In the genomic region with DNA sequence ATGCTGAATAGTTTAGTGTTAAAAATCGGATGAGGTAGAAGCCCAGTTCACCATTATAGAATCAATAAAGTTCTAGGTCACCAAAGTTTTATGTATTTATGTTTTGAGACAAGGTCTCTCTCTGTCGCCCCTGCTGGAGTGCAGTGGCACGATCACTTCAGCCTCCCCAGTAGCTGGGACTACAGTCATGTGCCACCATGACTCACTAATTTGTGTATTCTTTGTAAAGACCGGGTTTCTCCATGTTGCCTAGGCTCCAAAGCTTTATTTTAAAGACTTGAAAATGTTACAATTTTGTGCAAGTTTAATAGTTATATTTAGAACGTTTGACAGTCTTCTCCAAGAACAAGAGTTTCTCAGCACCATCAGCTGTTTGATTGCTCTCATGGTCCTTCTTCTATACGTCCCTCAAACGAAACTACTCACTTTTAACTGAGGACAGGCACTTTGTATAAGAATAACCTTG, we compare ENCODE assay signal across 8 cellular contexts. TPM values are rescaled to one million over a fixed set of nuclear protein-coding genes. Genes with fewer than 3 reads are reported as not detected.
A peak's percentile ranks its signal among the peaks of the same experiment; 100 is the strongest.
DNase-seq lines count a peak whose midpoint lies in the region; ATAC-seq lines count a peak whose summit lies in the region.

No MANE protein-coding gene starts in this region.

- no peak overlapping the region for H3K4me3 Mint-ChIP-seq in activated T-cell treated with anti-CD3 and anti-CD28 coated beads, Interleukin-2, amount 50 U/mL, for 4 hours

- peak; percentile 30 for DNase-seq in NCI-H2227 (lab: John Stamatoyannopoulos, UW; ENCODE audit: unreplicated experiment)
- no peak for DNase-seq in NCI-H2227 treated with DMSO at 0.1 percent for 48 hours (lab: John Stamatoyannopoulos, UW)
- DNase-seq in NAMALWA (ENCODE audit: low spot score): peak; percentile 68
- DNase-seq in activated T-cell treated with anti-CD3 and anti-CD28 coated beads, Interleukin-2, amount 50 U/mL, for 4 hours: peak; percentile 11
- DNase-seq in foreskin melanocyte: peak; percentile 85
- DNase-seq in stimulated activated CD4-positive, alpha-beta T cell treated with anti-CD3 and anti-CD28 coated beads, Interleukin-15, amount 100 ng/mL, for 24 hours: peak; percentile 62
- DNase-seq in NCI-H1105 treated with DMSO at 0.1 percent for 48 hours (lab: John Stamatoyannopoulos, UW): no peak
- no peak for DNase-seq in NCI-H2107 (lab: John Stamatoyannopoulos, UW)

- H3K4me1 Mint-ChIP-seq in activated T-cell treated with anti-CD3 and anti-CD28 coated beads, Interleukin-2, amount 50 U/mL, for 4 hours (ENCODE audit: low read depth): peaks cover 9% of the 10 kb centered on the region

- no peaks in the 10 kb centered on the region for H3K9me3 Mint-ChIP-seq in activated T-cell treated with anti-CD3 and anti-CD28 coated beads, Interleukin-2, amount 50 U/mL, for 4 hours

- H3K27me3 Mint-ChIP-seq in activated T-cell treated with anti-CD3 and anti-CD28 coated beads, Interleukin-2, amount 50 U/mL, for 4 hours (ENCODE audit: low read depth): no peaks in the 10 kb centered on the region

- peaks cover 25% of the 10 kb centered on the region for H3K36me3 Mint-ChIP-seq in activated T-cell treated with anti-CD3 and anti-CD28 coated beads, Interleukin-2, amount 50 U/mL, for 4 hours (ENCODE audit: insufficient read depth)

- peak; percentile 94 to 96 for ATAC-seq in activated T-cell treated with anti-CD3 and anti-CD28 coated beads, Interleukin-2, amount 50 U/mL, for 4 hours

RNA-seq across cellular contexts. Expression of gene NDE1, which starts 32.1 kb away (rescaled TPM):
- 10 to 100 TPM; 60.4 to 69.0 (median 60.5) TPM for total RNA-seq in activated T-cell treated with anti-CD3 and anti-CD28 coated beads, Interleukin-2, amount 50 U/mL, for 4 hours

RNA-seq across cellular contexts. Expression of gene MARF1, which starts 39.2 kb away (rescaled TPM):
- total RNA-seq in activated T-cell treated with anti-CD3 and anti-CD28 coated beads, Interleukin-2, amount 50 U/mL, for 4 hours: 10 to 100 TPM; 24.3 to 35.0 (median 34.1) TPM

Comparison
In these comparisons a context has a peak if more than half of its experiments do, and no peak if none do; other contexts are left out.
1. DNase-seq: peak in NCI-H2227 (single experiment), NAMALWA (single experiment), activated T-cell treated with anti-CD3 and anti-CD28 coated beads, Interleukin-2, amount 50 U/mL, for 4 hours (single experiment), foreskin melanocyte (single experiment) and stimulated activated CD4-positive, alpha-beta T cell treated with anti-CD3 and anti-CD28 coated beads, Interleukin-15, amount 100 ng/mL, for 24 hours (single experiment); none in NCI-H2227 treated with DMSO at 0.1 percent for 48 hours (single experiment), NCI-H1105 treated with DMSO at 0.1 percent for 48 hours (single experiment) and NCI-H2107 (single experiment).